20 cellular contexts compared by ENCODE assay signal in the genomic region with DNA sequence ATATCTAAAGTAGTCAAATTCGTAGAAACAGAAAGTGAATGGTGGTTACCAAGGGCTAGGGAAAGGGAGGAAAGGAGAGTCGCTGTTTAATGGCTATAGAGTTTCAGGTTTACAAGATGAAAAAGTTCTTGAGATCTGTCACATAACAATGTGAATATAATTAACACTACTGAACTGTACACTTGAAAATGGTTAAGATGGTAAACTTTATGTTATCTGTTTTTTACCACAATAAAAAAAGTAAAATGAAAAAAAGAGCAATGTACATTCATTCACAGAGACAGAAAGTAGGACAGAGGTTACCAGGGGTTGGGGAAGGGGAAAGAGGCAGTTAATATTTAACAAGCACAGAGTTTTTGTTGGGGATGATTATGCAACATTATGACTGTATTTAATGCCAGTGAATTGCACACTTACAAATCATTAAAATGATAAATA. TPM values are rescaled to one million over a fixed set of nuclear protein-coding genes. Genes with fewer than 3 reads are reported as not detected.
DNase-seq lines count a peak whose midpoint lies in the region; ATAC-seq, FAIRE-seq and TF ChIP-seq lines count a peak whose summit lies in the region.
"Had no signal": no experiment of that assay in that cellular context is flagged by ENCODE, and none has a peak within 500 bp of the region (broad histone marks: within the 10 kb centered on the region; RNA-seq: fewer than 3 reads in every experiment).

No MANE protein-coding gene starts in this region.

- peak; percentile 62 for ATAC-seq in GM19043 (IDR thresholded peaks at IDR 0.05; ENCODE audit: low read depth, unreplicated experiment)
- ATAC-seq in HG03354 (IDR thresholded peaks at IDR 0.05; ENCODE audit: poor library complexity, severe bottlenecking, unreplicated experiment), result peak; percentile 67
- no peak for ATAC-seq in GM18505 (IDR thresholded peaks at IDR 0.05; ENCODE audit: unreplicated experiment)
- ATAC-seq: left cardiac atrium had no signal

- peaks cover 25% of the 10 kb centered on the region for H3K4me1 ChIP-seq in hepatocyte (ENCODE audit: insufficient read depth)
- peaks cover 2 to 6% of the 10 kb centered on the region in 2 donors for H3K4me1 ChIP-seq in small intestine (ENCODE audit: control insufficient read depth in 2 of 2, insufficient read depth in 1 of 2, low read depth in 1 of 2, low read length in 1 of 2)
- no peaks in the 10 kb centered on the region for H3K4me1 ChIP-seq in esophagus squamous epithelium

- no peaks in the 10 kb centered on the region for H3K9me2 ChIP-seq in hepatocyte (replicated peaks; ENCODE audit: insufficient read depth)

- intact Hi-C loops in esophagus squamous epithelium (cut with DNase I), result no loop called here

- POLR2A ChIA-PET in RWPE1 (lab: Yijun Ruan, JAX; ENCODE audit: low non-redundant PET), result no interaction called here

- H3K27ac ChIP-seq in hepatocyte (peak overlapping the region; percentile 53), small intestine (ENCODE audit: low read depth in 1 of 2, low read length in 1 of 2) (peak overlapping the region in 1 of 2 donors; percentile 24), RWPE1 (no peak overlapping the region), esophagus squamous epithelium (no peak overlapping the region)

- H3K27me3 ChIP-seq in hepatocyte, result no peaks in the 10 kb centered on the region
- no peaks in the 10 kb centered on the region for H3K27me3 ChIP-seq in small intestine (ENCODE audit: control insufficient read depth in 2 of 2, insufficient read depth in 2 of 2, low read length in 2 of 2)
- H3K27me3 ChIP-seq in esophagus squamous epithelium, result no peaks in the 10 kb centered on the region

- 59% methylated on average over 2 of the region's 2 CpGs for WGBS in hepatocyte (ENCODE audit: low lambda C conversion rate, missing lambda C conversion rate)
- WGBS in small intestine, 3 donors, result 19 to 59% (median 29%) methylated on average over 2 of the region's 2 CpGs
- 71 to 78% methylated on average over 2 of the region's 2 CpGs for WGBS in esophagus squamous epithelium, 2 donors

- no peak for FAIRE-seq in small intestine (lab: Jason Lieb, UNC)
- FAIRE-seq: astrocyte, GM12892, HTR-8/SVneo had no signal

- TF ChIP-seq CTCF in hepatocyte (IDR thresholded peaks at IDR 0.05; ENCODE audit: poor library complexity) (no peak), RWPE1 (conservative IDR thresholded peaks at IDR 0.05; ENCODE audit: low read depth) (no peak), esophagus squamous epithelium (IDR thresholded peaks at IDR 0.05) (no peak)

- peak overlapping the region; percentile 61 for H3K4me2 ChIP-seq in hepatocyte

- DNase-seq in hepatocyte (ENCODE audit: low spot score), result peak; percentile 46
- DNase-seq in small intestine, result peak; percentile 66
- no peak for DNase-seq in RWPE1 (ENCODE audit: low spot score)
- DNase-seq in esophagus squamous epithelium (lab: John Stamatoyannopoulos, UW), result no peak
- DNase-seq: activated CD4-positive, alpha-beta T cell treated with anti-CD3 and anti-CD28 coated beads, Interleukin-2, amount 50 U/mL, for 48 hours; activated naive CD4-positive, alpha-beta T cell treated with anti-CD3 and anti-CD28 coated beads, Interleukin-2, amount 10 ng/mL, durations not matched to agents 7 days and 5 days; activated T-cell treated with anti-CD3 and anti-CD28 coated beads, Interleukin-2, amount 50 U/mL, for 1 hour; COR-L47; GDM1; hypothalamus; left cardiac atrium; NCI-H146; occipital lobe; stimulated activated CD4-positive, alpha-beta T cell treated with anti-CD3 and anti-CD28 coated beads, Interleukin-4, amount 100 ng/mL, for 1 hour had no signal

- H2AFZ ChIP-seq in hepatocyte, result no peak overlapping the region

- TF ChIP-seq POLR2A in GM18505 (IDR thresholded peaks at IDR 0.05; ENCODE audit: borderline replicate concordance, extremely low read depth, insufficient read depth, insufficient read length), result no peak
- no peak for TF ChIP-seq POLR2A in esophagus squamous epithelium (IDR thresholded peaks at IDR 0.05)

- H3K4me3 ChIP-seq in hepatocyte, result no peak overlapping the region
- H3K4me3 ChIP-seq in small intestine (ENCODE audit: low read depth in 1 of 2, low read length in 2 of 2), result no peak overlapping the region
- no peak overlapping the region for H3K4me3 ChIP-seq in esophagus squamous epithelium

- H3K36me3 ChIP-seq in hepatocyte (replicated peaks; ENCODE audit: insufficient read depth, low read depth) (no peaks in the 10 kb centered on the region), small intestine (ENCODE audit: control insufficient read depth in 2 of 2, insufficient read depth in 2 of 2, low read length in 2 of 2) (no peaks in the 10 kb centered on the region), esophagus squamous epithelium (peaks cover 0 to 59% (median 0%) of the 10 kb centered on the region in 3 donors)

- CTCF ChIA-PET in RWPE1 (lab: Yijun Ruan, JAX), result interaction anchor here (0.9 kb wide), 1 partner anchor 9 kb away, joined by 3 read pairs; no protein-coding TSS in a partner anchor

- H4K20me1 ChIP-seq in hepatocyte (ENCODE audit: insufficient read depth, poor library complexity, severe bottlenecking), result no peaks in the 10 kb centered on the region

- H3K79me2 ChIP-seq in hepatocyte, result no peaks in the 10 kb centered on the region

- H3K9me3 ChIP-seq in hepatocyte (ENCODE audit: low read depth) (no peaks in the 10 kb centered on the region), small intestine (ENCODE audit: control insufficient read depth, low read depth) (no peaks in the 10 kb centered on the region), esophagus squamous epithelium (no peaks in the 10 kb centered on the region)

RNA-seq across cellular contexts. Expression of gene SEC16B, which starts 53.3 kb away (rescaled TPM):
- total RNA-seq in hepatocyte, result 8.4 and 8.5 TPM in 2 replicates
- polyA plus RNA-seq in hepatocyte, result 6.5 and 9.1 TPM in 2 replicates
- polyA plus RNA-seq in small intestine, result 10 to 100 TPM; 10.2 to 68.0 (median 43.5) TPM
- total RNA-seq in esophagus squamous epithelium, result 1 to 10 TPM in 2 of 4 donors, under 1 TPM in 2; 0.61 to 2.1 (median 1.3) TPM

Comparison
In these comparisons a context has a peak if more than half of its experiments do, and no peak if none do; other contexts are left out.
1. DNase-seq: peak in hepatocyte (single experiment) and small intestine (single experiment); none in RWPE1 (single experiment) and esophagus squamous epithelium (single experiment).